In the genomic region with DNA sequence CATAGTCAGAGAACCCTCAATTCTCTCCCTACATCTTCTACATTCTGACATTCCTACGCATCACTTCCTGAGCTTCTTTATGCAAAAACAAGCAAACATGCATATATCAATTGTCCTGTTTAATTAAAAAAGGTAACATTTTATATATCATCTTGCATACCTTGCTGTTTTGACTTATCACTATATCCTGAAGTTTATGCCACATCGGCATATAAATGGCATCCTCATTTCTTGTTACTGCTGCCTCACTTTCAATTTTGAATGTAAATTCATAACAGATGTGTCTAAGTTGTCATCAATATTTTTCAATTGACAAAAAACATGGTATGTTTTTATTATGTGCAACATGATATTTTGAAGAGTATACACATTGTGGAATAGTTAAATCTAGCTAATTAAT, we compare ENCODE assay signal across 27 cellular contexts.
"Had no signal": no experiment of that assay in that cellular context is flagged by ENCODE, and none has a peak within 500 bp of the region (broad histone marks: within the 10 kb centered on the region; RNA-seq: fewer than 3 reads in every experiment).

No MANE protein-coding gene starts in this region.

- H3K4me3 ChIP-seq: psoas muscle, skin epidermis, smooth muscle cell, spleen, stomach, thoracic aorta, thyroid gland, tibial nerve, upper lobe of left lung, vagina had no signal

- H3K4me1 ChIP-seq: parathyroid adenoma, psoas muscle, spleen, thyroid gland, tibial nerve, upper lobe of left lung, vagina had no signal

- H2AFZ ChIP-seq: parathyroid adenoma had no signal

- ATAC-seq: naive thymus-derived CD8-positive, alpha-beta T cell; natural killer cell treated with Interleukin-12 subunit alpha and Interleukin-12 subunit beta and Interleukin-15 and Interleukin-18, amount 100 ng/mL, for 72 hours; psoas muscle; right cardiac atrium; sciatic nerve; stimulated activated effector memory CD8-positive, alpha-beta T cell treated with anti-CD3 and anti-CD28 coated beads, Interleukin-12 subunit alpha, Interleukin-12 subunit beta, amount 100 ng/mL, for 72 hours; stimulated activated naive B cell treated with anti-CD40 and anti-IgM and Interleukin-4, amounts not matched to agents 10 μg/mL and 1 μg/mL and 100 μg/mL, for 72 hours had no signal

- H3K9me3 ChIP-seq: neutrophil, psoas muscle, stomach, thoracic aorta, thyroid gland, tibial nerve, upper lobe of left lung, vagina had no signal

- H3K79me2 ChIP-seq: parathyroid adenoma had no signal

- H3K36me3 ChIP-seq: neutrophil, spleen, stomach, thoracic aorta, thyroid gland, tibial nerve, upper lobe of left lung, vagina had no signal

- H3K27ac ChIP-seq: neutrophil, parathyroid adenoma, psoas muscle, skin epidermis, spleen, stomach, thoracic aorta, thyroid gland, tibial nerve, upper lobe of left lung, vagina had no signal

- FAIRE-seq: urothelium cell line had no signal

- H3K9ac ChIP-seq: parathyroid adenoma had no signal

- H3K4me2 ChIP-seq: smooth muscle cell had no signal

- DNase-seq: naive thymus-derived CD8-positive, alpha-beta T cell; nephron progenitor cell; nucleus accumbens; posterior cingulate gyrus; psoas muscle; right cardiac atrium; spleen; stimulated activated CD4-positive, alpha-beta T cell treated with anti-CD3 and anti-CD28 coated beads, Interleukin-12 subunit alpha, Interleukin-12 subunit beta, amount 100 ng/mL, for 4 hours; stimulated activated CD4-positive, alpha-beta T cell treated with anti-CD3 and anti-CD28 coated beads, Interleukin-1b, Interleukin-23, amount 100 ng/mL, for 48 hours; stimulated activated CD4-positive, alpha-beta T cell treated with anti-CD3 and anti-CD28 coated beads, Interleukin-4, amount 100 ng/mL, for 24 hours; stimulated activated naive B cell treated with anti-CD40 and anti-IgM and Interleukin-4, amounts not matched to agents 10 μg/mL and 1 μg/mL and 100 μg/mL, for 72 hours; stimulated activated naive CD4-positive, alpha-beta T cell treated with Interleukin-2 at 50 U/mL for 16 hours; stomach; thyroid gland; trophoblast cell; upper lobe of left lung had no signal

- H3K27me3 ChIP-seq: neutrophil, spleen, stomach, thyroid gland, tibial nerve, upper lobe of left lung, vagina had no signal
